In genomic region chr7:25820432-25821040, GRCh38 we compare ENCODE assay signal across 1 cellular context.
TF ChIP-seq lines count a peak whose summit lies in the region.

No MANE protein-coding gene starts in this region.

TF ChIP-seq in GM23338, 12 proteins besides CTCF, POLR2A, EP300 and RAD21 (continued from another document):
- no peak for TF ChIP-seq ZNF462 (CRISPR knock-in tag; IDR thresholded peaks at IDR 0.05)
- no peak for TF ChIP-seq ZNF114 (CRISPR knock-in tag; IDR thresholded peaks at IDR 0.05)
- no peak for TF ChIP-seq NANOG (IDR thresholded peaks at IDR 0.05; ENCODE audit: borderline replicate concordance)
- TF ChIP-seq ZNF331 (CRISPR knock-in tag; IDR thresholded peaks at IDR 0.05; ENCODE audit: low read depth), result no peak
- TF ChIP-seq STAT1 (IDR thresholded peaks at IDR 0.05; ENCODE audit: unreplicated experiment), result no peak
- TF ChIP-seq CREB1 (CRISPR knock-in tag; IDR thresholded peaks at IDR 0.05; ENCODE audit: low read depth), result no peak
- no peak for TF ChIP-seq JUNB (IDR thresholded peaks at IDR 0.05; ENCODE audit: unreplicated experiment)
- no peak for TF ChIP-seq POLR2AphosphoS5 (IDR thresholded peaks at IDR 0.05; ENCODE audit: low read depth)
- TF ChIP-seq EZH2 (IDR thresholded peaks at IDR 0.05; ENCODE audit: low read depth, unreplicated experiment), result no peak
